8 cellular contexts compared by ENCODE assay signal in genomic region chr9:90538566-90538965, GRCh38.
"Had no signal": no experiment of that assay in that cellular context is flagged by ENCODE, and none has a peak within 500 bp of the region (broad histone marks: within the 10 kb centered on the region; RNA-seq: fewer than 3 reads in every experiment).

No MANE protein-coding gene starts in this region.

- H3K4me3 ChIP-seq: GM23248, HAP-1 had no signal

- H3K4me1 ChIP-seq: HAP-1 had no signal

- H3K27ac Mint-ChIP-seq: H9, HFFc6 had no signal

- H3K27ac ChIP-seq: GM23248 had no signal

- H3K36me3 ChIP-seq: HAP-1 had no signal

- ATAC-seq: HCT116 had no signal

- DNase-seq: GM23248, GOT3, H7, H9, HCEC 1CT, HFFc6 had no signal

- H3K4me3 Mint-ChIP-seq: H9, HFFc6 had no signal

- H2AFZ ChIP-seq: GM23248 had no signal

- H3K9me3 Mint-ChIP-seq: H9 had no signal
